ENCODE assay signal across 8 cellular contexts in the genomic region with DNA sequence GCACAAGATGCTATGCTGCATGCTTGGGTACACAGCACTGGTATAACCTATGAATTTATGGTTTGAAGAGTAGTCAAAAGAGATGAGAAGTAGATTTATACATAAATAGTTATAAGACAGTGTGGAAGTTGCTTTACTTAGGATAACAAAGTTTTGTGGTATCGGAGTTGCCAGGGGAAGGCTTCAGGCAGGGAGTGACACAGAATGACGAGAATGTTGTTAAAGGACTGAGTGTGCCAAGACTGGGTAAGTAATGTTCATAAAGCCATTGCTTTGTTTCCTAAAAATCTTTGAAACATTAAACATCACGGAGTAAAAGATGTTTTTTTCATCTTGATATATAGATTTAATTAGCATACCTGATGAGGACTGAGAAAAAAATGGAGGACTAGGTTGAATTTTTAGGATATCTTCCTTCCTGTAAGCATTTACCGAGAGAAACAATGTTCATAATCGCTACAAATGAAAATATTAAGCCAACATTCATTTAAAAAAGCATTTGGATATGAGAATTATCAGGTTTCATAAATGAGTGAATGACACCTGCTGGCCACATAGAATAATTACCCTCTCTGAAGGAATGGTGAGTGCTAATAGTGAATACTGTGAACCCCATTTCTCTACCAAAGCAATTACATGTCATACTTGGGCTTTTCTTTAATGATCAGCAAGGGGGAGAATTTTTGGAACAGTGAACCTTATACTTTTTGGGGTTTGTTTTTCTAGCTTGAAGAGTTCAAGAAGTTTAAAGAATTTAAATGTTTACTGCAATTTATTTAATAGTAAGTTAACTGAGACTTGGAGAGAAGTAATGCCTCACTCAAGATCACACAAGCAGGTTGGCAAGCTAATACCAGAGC. TPM values are rescaled to one million over a fixed set of nuclear protein-coding genes. Genes with fewer than 3 reads are reported as not detected.
DNase-seq lines count a peak whose midpoint lies in the region; ATAC-seq lines count a peak whose summit lies in the region.

No MANE protein-coding gene starts in this region.

- peak; percentile 79 for DNase-seq in DMS53 treated with DMSO at 0.1 percent for 48 hours (lab: John Stamatoyannopoulos, UW; ENCODE audit: unreplicated experiment)
- DNase-seq in NCI-H2107 treated with DMSO at 0.1 percent for 48 hours (lab: John Stamatoyannopoulos, UW; ENCODE audit: unreplicated experiment) = peak; percentile 34
- no peak for DNase-seq in central memory CD8-positive, alpha-beta T cell (ENCODE audit: low spot score in 2 of 2)
- peak; percentile 13 for DNase-seq in mesendoderm
- DNase-seq in T1000 (lab: John Stamatoyannopoulos, UW) = no peak

- H3K27ac Mint-ChIP-seq in central memory CD8-positive, alpha-beta T cell (ENCODE audit: low read depth) = no peak overlapping the region

- H2BK120ac ChIP-seq in mesendoderm (ENCODE audit: low read depth, low read length) = no peak overlapping the region

- H3K4me3 ChIP-seq in mesendoderm (ENCODE audit: low read length) = no peak overlapping the region

- H3K56ac ChIP-seq in mesendoderm (ENCODE audit: low read length) = no peak overlapping the region

- no peaks in the 10 kb centered on the region for H3K79me2 ChIP-seq in mesendoderm (ENCODE audit: control insufficient read depth, insufficient read depth, low read length)

- no peak overlapping the region for H3K27ac ChIP-seq in mesendoderm (ENCODE audit: low read depth, low read length)

- no peak overlapping the region for H3K23ac ChIP-seq in mesendoderm (ENCODE audit: low read length)

- no peak overlapping the region for H3K9ac ChIP-seq in mesendoderm (ENCODE audit: low read length)

- H2BK15ac ChIP-seq in mesendoderm (replicated peaks; ENCODE audit: low read depth) = no peak overlapping the region

- no peaks in the 10 kb centered on the region for H3K79me1 ChIP-seq in mesendoderm (ENCODE audit: low read length)

- no peak overlapping the region for H3K4me2 ChIP-seq in mesendoderm (ENCODE audit: low read length)

- H3K4ac ChIP-seq in mesendoderm (ENCODE audit: low read depth, low read length) = no peak overlapping the region

- H2AK5ac ChIP-seq in mesendoderm (ENCODE audit: low read length) = no peak overlapping the region

- H3K4me1 ChIP-seq in mesendoderm (ENCODE audit: control insufficient read depth, low read depth, low read length) = no peaks in the 10 kb centered on the region

- no peaks in the 10 kb centered on the region for H3K9me3 Mint-ChIP-seq in central memory CD8-positive, alpha-beta T cell

- no peaks in the 10 kb centered on the region for H3K27me3 ChIP-seq in mesendoderm (ENCODE audit: insufficient read depth, low read length, poor library complexity)

- no peaks in the 10 kb centered on the region for H3K36me3 Mint-ChIP-seq in central memory CD8-positive, alpha-beta T cell (ENCODE audit: insufficient read depth)

- no peak overlapping the region for H3K18ac ChIP-seq in mesendoderm (ENCODE audit: low read length)

- no peaks in the 10 kb centered on the region for H3K27me3 Mint-ChIP-seq in central memory CD8-positive, alpha-beta T cell

- H3K4me3 Mint-ChIP-seq in central memory CD8-positive, alpha-beta T cell = no peak overlapping the region

- no peaks in the 10 kb centered on the region for H3K4me1 Mint-ChIP-seq in central memory CD8-positive, alpha-beta T cell

- H3K36me3 ChIP-seq in mesendoderm (ENCODE audit: control insufficient read depth, insufficient read depth, low read length) = no peaks in the 10 kb centered on the region

- H2BK5ac ChIP-seq in mesendoderm (ENCODE audit: low read length) = no peak overlapping the region

- H4K5ac ChIP-seq in mesendoderm (ENCODE audit: low read length) = no peak overlapping the region

- ATAC-seq in GM21723 (IDR thresholded peaks at IDR 0.05; ENCODE audit: unreplicated experiment) (peak; percentile 55), HG03565 (IDR thresholded peaks at IDR 0.05; ENCODE audit: unreplicated experiment) (no peak)
- peak; percentile 46 for ATAC-seq in central memory CD8-positive, alpha-beta T cell (replicated peaks; ENCODE audit: extremely low read depth, poor library complexity, severe bottlenecking)
- no peak for ATAC-seq in activated CD4-positive, CD25-positive, alpha-beta regulatory T cell treated with anti-CD3 and anti-CD28 coated beads, Interleukin-2, amount 50 U/mL, for 24 hours

- H4K8ac ChIP-seq in mesendoderm (ENCODE audit: low read depth, low read length) = no peak overlapping the region

- no CpG with 5 or more reads among the region's 5 CpGs for WGBS in mesendoderm (ENCODE audit: extremely low coverage, insufficient coverage, low lambda C conversion rate)

RNA-seq across cellular contexts. Expression of a gene that starts 28.4 kb away (rescaled TPM):
- 36.7 TPM for polyA plus RNA-seq in mesendoderm (2013, experiment 1 of 2)
- 36.0 TPM for polyA plus RNA-seq in mesendoderm (2013, experiment 2 of 2)

RNA-seq across cellular contexts. Expression of a gene that starts 29.6 kb away (rescaled TPM):
- polyA plus RNA-seq in mesendoderm (2013, experiment 1 of 2) = 11.2 TPM
- 10.5 TPM for polyA plus RNA-seq in mesendoderm (2013, experiment 2 of 2)

Comparison
In these comparisons a context has a peak if more than half of its experiments do, and no peak if none do; other contexts are left out.
1. DNase-seq: peak in DMS53 treated with DMSO at 0.1 percent for 48 hours (single experiment), NCI-H2107 treated with DMSO at 0.1 percent for 48 hours (single experiment) and mesendoderm (single experiment); none in central memory CD8-positive, alpha-beta T cell (0 of 2) and T1000 (single experiment).
2. ATAC-seq: peak in GM21723 (single experiment) and central memory CD8-positive, alpha-beta T cell (single experiment); none in activated CD4-positive, CD25-positive, alpha-beta regulatory T cell treated with anti-CD3 and anti-CD28 coated beads, Interleukin-2, amount 50 U/mL, for 24 hours (0 of 2) and HG03565 (single experiment).